Comparison of ENCODE assay signal across 10 cellular contexts in the genomic region with DNA sequence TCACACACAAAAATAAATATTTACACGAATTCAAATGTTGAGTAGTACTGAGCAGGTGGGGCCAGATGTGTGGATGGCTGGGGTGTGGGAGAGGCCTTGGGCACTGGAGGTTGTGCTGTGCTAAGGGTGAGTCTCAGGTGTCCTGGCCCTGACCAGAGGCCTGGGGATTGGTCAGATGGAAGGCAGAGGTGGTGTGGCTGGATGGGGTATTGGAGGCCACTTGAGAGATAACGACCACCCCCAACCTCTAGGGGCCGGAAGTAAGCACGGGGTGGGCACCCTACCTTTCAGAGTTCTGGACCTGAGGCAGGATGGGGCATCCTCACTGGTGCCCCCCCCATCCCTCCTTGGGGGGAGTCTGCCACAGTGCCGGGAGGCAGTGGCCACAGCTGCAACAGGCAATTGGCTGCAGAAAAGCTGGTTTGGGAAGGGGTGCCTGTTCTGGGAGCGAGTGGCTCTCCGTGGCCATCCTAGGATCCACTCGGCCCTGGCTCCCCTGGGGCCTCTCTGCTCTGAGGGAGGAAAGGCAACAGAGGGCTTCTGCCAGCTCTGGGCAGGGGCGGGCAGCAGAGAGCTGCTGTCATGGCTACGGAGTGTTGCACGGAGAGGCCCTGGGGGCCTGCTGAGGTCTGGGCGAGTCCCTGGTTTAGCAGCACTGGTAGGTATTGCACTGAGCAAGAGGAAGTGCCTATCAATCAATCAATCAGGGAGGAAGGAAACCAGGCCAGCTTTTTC.
DNase-seq lines count a peak whose midpoint lies in the region; ATAC-seq, FAIRE-seq and TF ChIP-seq lines count a peak whose summit lies in the region.
"Had no signal": no experiment of that assay in that cellular context is flagged by ENCODE, and none has a peak within 500 bp of the region (broad histone marks: within the 10 kb centered on the region; RNA-seq: fewer than 3 reads in every experiment).

No MANE protein-coding gene starts in this region.

- H3K79me2 ChIP-seq in Karpas-422 (ENCODE audit: low read length) (no peaks in the 10 kb centered on the region), GM12878 (ENCODE audit: control insufficient read depth, insufficient read depth, low read length) (no peaks in the 10 kb centered on the region)

- H3K4me1 ChIP-seq in Caco-2 (0 out of 2 replicates have a peak, but pooled peaks cover 5% of the 10 kb centered on the region), Karpas-422 (ENCODE audit: low read length) (peaks cover 33% of the 10 kb centered on the region), GM12878 (ENCODE audit: control insufficient read depth, insufficient read depth, low read length) (no peaks in the 10 kb centered on the region), gastrocnemius medialis (peaks cover 11 to 15% of the 10 kb centered on the region in 2 donors)

- TF ChIP-seq CTCF in Caco-2 (IDR thresholded peaks at IDR 0.05; ENCODE audit: insufficient read depth in 1 of 2, low read depth in 1 of 2, low read length in 1 of 2, severe bottlenecking in 1 of 2, unreplicated experiment in 1 of 2) (no peak), GM12878 (IDR thresholded peaks at IDR 0.05 in 2 of 3, conservative IDR thresholded peaks at IDR 0.05 in 1 of 3; ENCODE audit: control insufficient read depth in 2 of 3, extremely low read depth in 1 of 3, insufficient read depth in 1 of 3, low read depth in 3 of 3, low read length in 3 of 3) (no peak), gastrocnemius medialis (IDR thresholded peaks at IDR 0.05 in 4 of 5, conservative IDR thresholded peaks at IDR 0.05 in 1 of 5) (no peak)

- no peak for TF ChIP-seq EP300 in GM12878 (IDR thresholded peaks at IDR 0.05; ENCODE audit: borderline replicate concordance in 1 of 2, control insufficient read depth in 1 of 2, low read depth in 2 of 2, low read length in 2 of 2)

- intact Hi-C loops in Caco-2 (cut with micrococcal nuclease; ENCODE audit: unreplicated experiment) (loop anchor here (10.0 kb wide), 1 partner anchor 209 kb away; no protein-coding TSS in a partner anchor), GM12878 (cut with micrococcal nuclease; ENCODE audit: unreplicated experiment) (no loop called here), gastrocnemius medialis (cut with DNase I; ENCODE audit: low total_unique reads) (no loop called here)

- peaks cover 22% of the 10 kb centered on the region for H3K4me1 Mint-ChIP-seq in Caco-2 (ENCODE audit: low read depth, unreplicated experiment)
- peaks cover 35 to 61% (median 49%) of the 10 kb centered on the region in 4 donors for H3K4me1 Mint-ChIP-seq in naive thymus-derived CD8-positive, alpha-beta T cell

- FAIRE-seq in GM12878 (lab: Jason Lieb, UNC) = no peak

- H3K9me3 ChIP-seq in Caco-2 = no peaks in the 10 kb centered on the region
- H3K9me3 ChIP-seq in Karpas-422 (ENCODE audit: low read length) = no peaks in the 10 kb centered on the region
- no peaks in the 10 kb centered on the region for H3K9me3 ChIP-seq in GM12878 (replicated peaks; ENCODE audit: control insufficient read depth, insufficient read depth, low read length)
- no peaks in the 10 kb centered on the region for H3K9me3 ChIP-seq in gastrocnemius medialis

- BruUV-seq in Caco-2 (replicated peaks; lab: Mats Ljungman, UMichigan) (no TSS peak), GM12878 (replicated peaks; lab: Mats Ljungman, UMichigan) (no TSS peak)

- H3K27me3 Mint-ChIP-seq in Caco-2 (ENCODE audit: insufficient read depth, unreplicated experiment) = no peaks in the 10 kb centered on the region
- H3K27me3 Mint-ChIP-seq in naive thymus-derived CD8-positive, alpha-beta T cell = no peaks in the 10 kb centered on the region

- CTCF ChIA-PET in Caco-2 (lab: Charles Lee) = no interaction called here
- CTCF ChIA-PET in GM12878 (lab: Yijun Ruan, JAX) = interaction anchor here (0.8 to 1.0 kb wide), 3 partner anchors 20 to 89 kb away, joined by 3 read pairs; no protein-coding TSS in a partner anchor

- H3K4me2 ChIP-seq in Karpas-422 (ENCODE audit: low read depth, low read length, poor library complexity, severe bottlenecking) = no peak overlapping the region
- H3K4me2 ChIP-seq in GM12878 (ENCODE audit: control insufficient read depth, insufficient read depth) = no peak overlapping the region

- H3K4me3 ChIP-seq in Caco-2 (ENCODE audit: low read depth, low read length) (no peak overlapping the region), Karpas-422 (ENCODE audit: low read length) (no peak overlapping the region), GM12878 (no peak overlapping the region), gastrocnemius medialis (no peak overlapping the region)
- H3K4me3 ChIP-seq: lung had no signal

- RAD21 ChIA-PET in GM12878 (lab: Charles Lee; ENCODE audit: unreplicated experiment) = interaction anchor here (0.6 to 0.8 kb wide), 2 partner anchors 206 to 1051 kb away, joined by 3 to 4 read pairs; no protein-coding TSS in a partner anchor

- H3K27ac Mint-ChIP-seq in Caco-2 (ENCODE audit: unreplicated experiment) = peak overlapping the region; percentile 9
- H3K27ac Mint-ChIP-seq in naive thymus-derived CD8-positive, alpha-beta T cell = peak overlapping the region; percentile 68 to 93 (median 88)

- H3K9me2 ChIP-seq in Karpas-422 (replicated peaks; ENCODE audit: insufficient read depth, low read length) = no peaks in the 10 kb centered on the region

- TF ChIP-seq POLR2A in GM12878 (IDR thresholded peaks at IDR 0.05; ENCODE audit: low read depth, low read length) (no peak), gastrocnemius medialis (IDR thresholded peaks at IDR 0.05) (no peak)

- H3K9ac ChIP-seq in Karpas-422 (ENCODE audit: low read length) = no peak overlapping the region
- H3K9ac ChIP-seq in GM12878 (ENCODE audit: control insufficient read depth, insufficient read depth, low read length) = no peak overlapping the region

- ATAC-seq in GM12878 (peak; percentile 79), HG03135 (IDR thresholded peaks at IDR 0.05; ENCODE audit: unreplicated experiment) (no peak), gastrocnemius medialis (no peak)
- peak; percentile 21 to 79 for ATAC-seq in naive thymus-derived CD8-positive, alpha-beta T cell

- 36% methylated on average over 12 of the region's 12 CpGs for WGBS in GM12878 (ENCODE audit: insufficient coverage, insufficient replicate concordance, low lambda C conversion rate, missing lambda C conversion rate)

- peak; percentile 39 to 53 for DNase-seq in Caco-2
- DNase-seq in Karpas-422 = peak; percentile 61
- no peak for DNase-seq in GM12878 (ENCODE audit: low read depth, low spot score)
- no peak for DNase-seq in naive thymus-derived CD8-positive, alpha-beta T cell
- no peak for DNase-seq in NCI-H82 (lab: John Stamatoyannopoulos, UW)
- no peak for DNase-seq in globus pallidus (ENCODE audit: low spot score)
- no peak for DNase-seq in gastrocnemius medialis
- DNase-seq: WERI-Rb-1 had no signal

- TF ChIP-seq RAD21 in GM12878 (IDR thresholded peaks at IDR 0.05; ENCODE audit: insufficient read depth, low read depth, low read length) = no peak

- H3K27me3 ChIP-seq in Caco-2 (replicated peaks; ENCODE audit: control insufficient read depth, insufficient read depth, low read length) = no peaks in the 10 kb centered on the region
- no peaks in the 10 kb centered on the region for H3K27me3 ChIP-seq in Karpas-422 (ENCODE audit: low read length)
- no peaks in the 10 kb centered on the region for H3K27me3 ChIP-seq in GM12878 (replicated peaks in 1 of 2; ENCODE audit: control insufficient read depth in 2 of 2, insufficient read depth in 2 of 2, low read length in 1 of 2)
- no peaks in the 10 kb centered on the region for H3K27me3 ChIP-seq in gastrocnemius medialis

- H4K20me1 ChIP-seq in Karpas-422 (ENCODE audit: insufficient read depth, low read depth, low read length) (peaks cover 8% of the 10 kb centered on the region; the same call in 1 of the 2 replicates), GM12878 (ENCODE audit: control insufficient read depth, insufficient read depth) (no peaks in the 10 kb centered on the region)

- peaks cover 10% of the 10 kb centered on the region for H3K36me3 ChIP-seq in Caco-2 (ENCODE audit: control insufficient read depth, insufficient read depth, low read length)
- H3K36me3 ChIP-seq in Karpas-422 (ENCODE audit: insufficient read depth, low read length) = no peaks in the 10 kb centered on the region
- peaks cover 0 to 1% of the 10 kb centered on the region in 2 experiments; a peak in 3 of 4 replicates for H3K36me3 ChIP-seq in GM12878 (ENCODE audit: control insufficient read depth in 2 of 2, insufficient read depth in 2 of 2, low read length in 1 of 2)
- H3K36me3 ChIP-seq in gastrocnemius medialis = peaks cover 0 to 7% of the 10 kb centered on the region in 2 donors

- SMC1A ChIA-PET in GM12878 (lab: Charles Lee; ENCODE audit: uncharacterized antibody, unreplicated experiment) = no interaction called here

- H2AFZ ChIP-seq in Karpas-422 (ENCODE audit: low read length) (no peak overlapping the region), GM12878 (ENCODE audit: control insufficient read depth, low read depth, low read length) (no peak overlapping the region)

- POLR2A ChIA-PET in Caco-2 (lab: Charles Lee) (no interaction called here), GM12878 (lab: Charles Lee) (interaction anchor here (0.5 kb wide), 1 partner anchor 108 kb away, joined by 4 read pairs; no protein-coding TSS in a partner anchor)
- POLR2A ChIA-PET in naive thymus-derived CD8-positive, alpha-beta T cell (lab: Charles Lee) = interaction anchor here (0.6 to 1.5 kb wide), 2 partner anchors 63 to 102 kb away, joined by 5 to 9 read pairs; no protein-coding TSS in a partner anchor

- peaks cover 98% of the 10 kb centered on the region for H3K36me3 Mint-ChIP-seq in Caco-2 (ENCODE audit: insufficient read depth, unreplicated experiment)
- peaks cover 0 to 68% (median 0%) of the 10 kb centered on the region in 3 donors for H3K36me3 Mint-ChIP-seq in naive thymus-derived CD8-positive, alpha-beta T cell

- H3K27ac ChIP-seq in Karpas-422 (ENCODE audit: low read length) (no peak overlapping the region), GM12878 (ENCODE audit: control insufficient read depth, insufficient read depth) (no peak overlapping the region), gastrocnemius medialis (no peak overlapping the region)

- in situ Hi-C loops in GM12878 (cut with MboI) = no loop called here
- in situ Hi-C loops in gastrocnemius medialis (cut with MboI; ENCODE audit: low sequenced_read_pairs in 4 of 4) = no loop called here

- no peaks in the 10 kb centered on the region for H3K9me3 Mint-ChIP-seq in Caco-2 (ENCODE audit: unreplicated experiment)
- H3K9me3 Mint-ChIP-seq in naive thymus-derived CD8-positive, alpha-beta T cell = no peaks in the 10 kb centered on the region

- H3K4me3 Mint-ChIP-seq in Caco-2 (ENCODE audit: unreplicated experiment) = no peak overlapping the region
- peak overlapping the region in 4 of 10 donors; percentile 25 to 61 (median 40) for H3K4me3 Mint-ChIP-seq in naive thymus-derived CD8-positive, alpha-beta T cell

TF ChIP-seq in GM12878, 131 proteins besides CTCF, POLR2A, EP300 and RAD21 (continues in another document):
- TF ChIP-seq TARDBP (IDR thresholded peaks at IDR 0.05; ENCODE audit: borderline replicate concordance) = no peak

Comparison
In these comparisons a context has a peak if more than half of its experiments do, and no peak if none do; other contexts are left out.
1. DNase-seq: peak in Caco-2 (2 of 2) and Karpas-422 (single experiment); none in GM12878 (single experiment), naive thymus-derived CD8-positive, alpha-beta T cell (0 of 10), NCI-H82 (single experiment), globus pallidus (single experiment) and gastrocnemius medialis (0 of 2).
2. ATAC-seq: peak in GM12878 (single experiment) and naive thymus-derived CD8-positive, alpha-beta T cell (2 of 2); none in HG03135 (single experiment) and gastrocnemius medialis (0 of 2).